In genomic region chr12:117732761-117733160, GRCh38 we compare ENCODE assay signal across 13 cellular contexts.
DNase-seq lines count a peak whose midpoint lies in the region; ATAC-seq and TF ChIP-seq lines count a peak whose summit lies in the region.
"Had no signal": no experiment of that assay in that cellular context is flagged by ENCODE, and none has a peak within 500 bp of the region (broad histone marks: within the 10 kb centered on the region; RNA-seq: fewer than 3 reads in every experiment).

No MANE protein-coding gene starts in this region.

- H3K79me2 ChIP-seq in neural progenitor cell (ENCODE audit: low read depth): no peaks in the 10 kb centered on the region

- no peaks in the 10 kb centered on the region for H3K27me3 ChIP-seq in neural progenitor cell
- H3K27me3 ChIP-seq in naive thymus-derived CD4-positive, alpha-beta T cell (ENCODE audit: control insufficient read depth in 2 of 2, insufficient read depth in 2 of 2, low read length in 2 of 2): no peaks in the 10 kb centered on the region

- ATAC-seq in naive thymus-derived CD4-positive, alpha-beta T cell: no peak

- in situ Hi-C loops in G401 (cut with HindIII; ENCODE audit: low sequenced_read_pairs): no loop called here

- H3K9me3 Mint-ChIP-seq in neural progenitor cell: peaks cover 6% of the 10 kb centered on the region
- H3K9me3 Mint-ChIP-seq in naive thymus-derived CD4-positive, alpha-beta T cell: peaks cover 0 to 28% (median 5%) of the 10 kb centered on the region in 11 donors
- H3K9me3 Mint-ChIP-seq: CD4-positive, alpha-beta T cell had no signal

- no peak overlapping the region for H3K27ac ChIP-seq in neural progenitor cell
- no peak overlapping the region for H3K27ac ChIP-seq in naive thymus-derived CD4-positive, alpha-beta T cell (ENCODE audit: low read depth, low read length)

- no peaks in the 10 kb centered on the region for H3K27me3 Mint-ChIP-seq in neural progenitor cell (ENCODE audit: insufficient read depth, low read depth)
- peaks cover 0 to 14% (median 0%) of the 10 kb centered on the region in 5 donors for H3K27me3 Mint-ChIP-seq in naive thymus-derived CD4-positive, alpha-beta T cell
- H3K27me3 Mint-ChIP-seq: CD4-positive, alpha-beta T cell had no signal

- no peak for TF ChIP-seq CTCF in neural progenitor cell (IDR thresholded peaks at IDR 0.05)

- no peak overlapping the region for H3K4me3 ChIP-seq in neural progenitor cell
- H3K4me3 ChIP-seq in naive thymus-derived CD4-positive, alpha-beta T cell (ENCODE audit: low read length): no peak overlapping the region

- H3K9ac ChIP-seq in neural progenitor cell: no peak overlapping the region

- DNase-seq in G401 (ENCODE audit: low spot score) (peak; percentile 84), NCI-H2171 (lab: John Stamatoyannopoulos, UW) (peak; percentile 54), cerebellar cortex (ENCODE audit: low spot score) (peak; percentile 80), neural progenitor cell (ENCODE audit: low spot score) (no peak), NCI-H187 treated with DMSO at 0.1 percent for 48 hours (lab: John Stamatoyannopoulos, UW) (no peak), AG20443 (ENCODE audit: low spot score) (no peak), HCEC 1CT (no peak)
- DNase-seq in naive thymus-derived CD4-positive, alpha-beta T cell: no peak
- DNase-seq: ACHN; CD4-positive, alpha-beta T cell; DMS53 had no signal

- POLR2A ChIA-PET in naive thymus-derived CD4-positive, alpha-beta T cell (lab: Charles Lee): no interaction called here

- H3K9me3 ChIP-seq in neural progenitor cell (ENCODE audit: low read depth): no peaks in the 10 kb centered on the region
- H3K9me3 ChIP-seq in naive thymus-derived CD4-positive, alpha-beta T cell (ENCODE audit: control insufficient read depth in 2 of 3, low read length in 3 of 3): no peaks in the 10 kb centered on the region

- no peaks in the 10 kb centered on the region for H4K20me1 ChIP-seq in neural progenitor cell (ENCODE audit: low read depth)

- H3F3A ChIP-seq in neural progenitor cell (ENCODE audit: low read depth): no peaks in the 10 kb centered on the region

- H3K36me3 ChIP-seq in neural progenitor cell: no peaks in the 10 kb centered on the region
- no peaks in the 10 kb centered on the region for H3K36me3 ChIP-seq in naive thymus-derived CD4-positive, alpha-beta T cell (ENCODE audit: control insufficient read depth in 2 of 3, insufficient read depth in 3 of 3, low read length in 3 of 3)

- H3K27ac Mint-ChIP-seq in neural progenitor cell: peak overlapping the region; percentile 18
- no peak overlapping the region for H3K27ac Mint-ChIP-seq in naive thymus-derived CD4-positive, alpha-beta T cell
- H3K27ac Mint-ChIP-seq: B cell; CD4-positive, alpha-beta T cell; IgD-negative memory B cell had no signal

- H3K4me1 Mint-ChIP-seq in neural progenitor cell: no peaks in the 10 kb centered on the region
- no peaks in the 10 kb centered on the region for H3K4me1 Mint-ChIP-seq in naive thymus-derived CD4-positive, alpha-beta T cell
- H3K4me1 Mint-ChIP-seq: B cell, IgD-negative memory B cell had no signal

- H3K4me2 ChIP-seq in neural progenitor cell: no peak overlapping the region

- H3K4me1 ChIP-seq in neural progenitor cell: no peaks in the 10 kb centered on the region
- no peaks in the 10 kb centered on the region for H3K4me1 ChIP-seq in naive thymus-derived CD4-positive, alpha-beta T cell (ENCODE audit: control insufficient read depth in 2 of 2, insufficient read depth in 2 of 2, low read length in 2 of 2)

- H3K4me3 Mint-ChIP-seq in neural progenitor cell: no peak overlapping the region
- no peak overlapping the region for H3K4me3 Mint-ChIP-seq in naive thymus-derived CD4-positive, alpha-beta T cell
- H3K4me3 Mint-ChIP-seq: B cell; CD4-positive, alpha-beta T cell had no signal

- intact Hi-C loops in naive thymus-derived CD4-positive, alpha-beta T cell (cut with micrococcal nuclease): no loop called here

- no peaks in the 10 kb centered on the region for H3K36me3 Mint-ChIP-seq in neural progenitor cell
- peaks cover 0 to 3% (median 0%) of the 10 kb centered on the region in 5 donors for H3K36me3 Mint-ChIP-seq in naive thymus-derived CD4-positive, alpha-beta T cell
- H3K36me3 Mint-ChIP-seq: IgD-negative memory B cell had no signal

- CTCF ChIA-PET in naive thymus-derived CD4-positive, alpha-beta T cell (lab: Charles Lee): no interaction called here

- no peak overlapping the region for H2AFZ ChIP-seq in neural progenitor cell (replicated peaks)

Comparison
In these comparisons a context has a peak if more than half of its experiments do, and no peak if none do; other contexts are left out.
1. DNase-seq: peak in G401 (single experiment), NCI-H2171 (single experiment) and cerebellar cortex (single experiment); none in neural progenitor cell (single experiment), NCI-H187 treated with DMSO at 0.1 percent for 48 hours (single experiment), AG20443 (single experiment), HCEC 1CT (single experiment) and naive thymus-derived CD4-positive, alpha-beta T cell (0 of 9).